8 cellular contexts compared by ENCODE assay signal in the genomic region with DNA sequence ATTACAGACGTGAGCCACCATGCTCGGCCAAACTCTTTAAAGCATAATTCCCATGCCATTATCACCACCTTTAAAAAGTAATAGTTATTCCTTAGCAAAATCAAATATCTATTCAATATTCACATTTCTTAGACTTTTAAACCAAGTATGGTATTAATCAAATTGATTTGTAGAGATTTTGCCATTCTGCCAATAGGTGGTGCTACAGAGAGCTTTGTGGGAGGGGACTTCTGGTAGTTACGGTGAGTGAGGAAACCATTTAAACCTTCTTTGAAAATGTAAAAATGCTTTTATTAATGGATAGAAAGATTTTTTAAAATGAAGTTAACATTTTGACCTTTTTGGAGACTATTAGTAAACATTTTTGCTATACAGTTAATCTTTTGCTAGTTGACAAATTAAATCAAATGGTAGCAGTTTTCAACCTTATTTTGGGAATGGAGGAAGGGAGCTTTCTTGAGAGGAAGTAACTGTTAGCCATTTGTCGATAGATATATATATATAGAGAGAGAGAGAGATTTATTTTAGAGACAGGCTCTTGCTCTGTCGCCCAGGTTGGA. TPM values are rescaled to one million over a fixed set of nuclear protein-coding genes. Genes with fewer than 3 reads are reported as not detected.
DNase-seq lines count a peak whose midpoint lies in the region; ATAC-seq, FAIRE-seq and TF ChIP-seq lines count a peak whose summit lies in the region.

No MANE protein-coding gene starts in this region.

- H3K27ac ChIP-seq in CD4-positive, alpha-beta T cell (ENCODE audit: low read depth, low read length) = no peak overlapping the region
- no peak overlapping the region for H3K27ac ChIP-seq in Karpas-422 (ENCODE audit: low read length)
- no peak overlapping the region for H3K27ac ChIP-seq in HepG2 (ENCODE audit: extremely low read length, insufficient read depth, low read length)

- H2AFZ ChIP-seq in Karpas-422 (ENCODE audit: low read length) (no peak overlapping the region), HepG2 (ENCODE audit: low read length) (no peak overlapping the region)

- peak; percentile 78 for ATAC-seq in CD4-positive, alpha-beta T cell (ENCODE audit: poor library complexity)
- ATAC-seq in GM18502 (IDR thresholded peaks at IDR 0.05; ENCODE audit: poor library complexity, unreplicated experiment) (peak; percentile 66), HepG2 (no peak), HG02840 (IDR thresholded peaks at IDR 0.05; ENCODE audit: low FRiP score, unreplicated experiment) (no peak)

- no peaks in the 10 kb centered on the region for H3K9me3 ChIP-seq in CD4-positive, alpha-beta T cell (ENCODE audit: control insufficient read depth, low read length)
- H3K9me3 ChIP-seq in Karpas-422 (ENCODE audit: low read length) = no peaks in the 10 kb centered on the region
- H3K9me3 ChIP-seq in adipocyte (ENCODE audit: control insufficient read depth, low read length) = no peaks in the 10 kb centered on the region
- H3K9me3 ChIP-seq in HepG2 (ENCODE audit: low read length) = no peaks in the 10 kb centered on the region

- peaks cover 84% of the 10 kb centered on the region for H3K36me3 Mint-ChIP-seq in CD4-positive, alpha-beta T cell (ENCODE audit: low read depth)

- no TSS peak for BruUV-seq in HepG2 (replicated peaks; lab: Mats Ljungman, UMichigan)

- POLR2A ChIA-PET in CD4-positive, alpha-beta T cell (lab: Charles Lee) = no interaction called here
- POLR2A ChIA-PET in HepG2 (lab: Yijun Ruan, JAX) = no interaction called here

- H3K4me1 Mint-ChIP-seq in CD4-positive, alpha-beta T cell (ENCODE audit: low read depth) = peaks cover 9% of the 10 kb centered on the region

- H3K4me2 ChIP-seq in Karpas-422 (ENCODE audit: low read depth, low read length, poor library complexity, severe bottlenecking) (no peak overlapping the region), HepG2 (ENCODE audit: low read depth, low read length) (no peak overlapping the region)

- CTCF ChIA-PET in CD4-positive, alpha-beta T cell (lab: Charles Lee) = interaction anchor here (0.7 to 2.0 kb wide), 9 partner anchors 8 to 75 kb away, joined by 3 to 14 read pairs (median 3); a partner anchor contains a TSS
- CTCF ChIA-PET in HepG2 (lab: Yijun Ruan, JAX; ENCODE audit: low intra/inter-chr PET ratio, low total read pairs) = interaction anchor here (0.7 kb wide), 1 partner anchor 123 kb away, joined by 3 read pairs; no protein-coding TSS in a partner anchor

- intact Hi-C loops in CD4-positive, alpha-beta T cell (cut with DNase I, micrococcal nuclease) = no loop called here
- intact Hi-C loops in HepG2 (cut with micrococcal nuclease; ENCODE audit: unreplicated experiment) = no loop called here

- no peak for TF ChIP-seq POLR2A in HepG2 (IDR thresholded peaks at IDR 0.05; ENCODE audit: insufficient read depth in 1 of 2, low read depth in 2 of 2, low read length in 2 of 2)

- FAIRE-seq in HepG2 (lab: Jason Lieb, UNC) = no peak

- WGBS in HepG2 (ENCODE audit: low lambda C conversion rate) = 94% methylated on average over 5 of the region's 5 CpGs

- H3K27me3 ChIP-seq in CD4-positive, alpha-beta T cell (ENCODE audit: control insufficient read depth, insufficient read depth, low read length) = no peaks in the 10 kb centered on the region
- no peaks in the 10 kb centered on the region for H3K27me3 ChIP-seq in Karpas-422 (ENCODE audit: low read length)
- no peaks in the 10 kb centered on the region for H3K27me3 ChIP-seq in adipocyte (replicated peaks; ENCODE audit: control insufficient read depth, insufficient read depth, low read length)
- H3K27me3 ChIP-seq in HepG2 (ENCODE audit: control insufficient read depth in 1 of 2, insufficient read depth in 2 of 2, low read length in 2 of 2) = no peaks in the 10 kb centered on the region

- no peaks in the 10 kb centered on the region for H3K27me3 Mint-ChIP-seq in CD4-positive, alpha-beta T cell

- H3K9me2 ChIP-seq in Karpas-422 (replicated peaks; ENCODE audit: insufficient read depth, low read length) = no peaks in the 10 kb centered on the region

- no peaks in the 10 kb centered on the region for H3K4me1 ChIP-seq in Karpas-422 (ENCODE audit: low read length)
- H3K4me1 ChIP-seq in adipocyte (ENCODE audit: control insufficient read depth, insufficient read depth, low read length) = peaks cover 5% of the 10 kb centered on the region
- no peaks in the 10 kb centered on the region for H3K4me1 ChIP-seq in HepG2 (ENCODE audit: insufficient read depth, low read length)

- no peak overlapping the region for H3K4me3 Mint-ChIP-seq in CD4-positive, alpha-beta T cell

- H4K20me1 ChIP-seq in Karpas-422 (ENCODE audit: insufficient read depth, low read depth, low read length) (no peaks in the 10 kb centered on the region), HepG2 (ENCODE audit: insufficient read depth, low read length) (no peaks in the 10 kb centered on the region; the same call in 1 of the 2 replicates)

- peak in 1 of 10 experiments; percentile 9 for DNase-seq in CD4-positive, alpha-beta T cell
- DNase-seq in Karpas-422 = peak; percentile 83
- DNase-seq in adipocyte (ENCODE audit: low read depth) = peak; percentile 43
- peak; percentile 30 for DNase-seq in HepG2 (ENCODE audit: low spot score)
- no peak for DNase-seq in SW 1271 (lab: John Stamatoyannopoulos, UW)
- no peak for DNase-seq in nucleus accumbens (lab: John Stamatoyannopoulos, UW)

- TF ChIP-seq EP300 in HepG2 (IDR thresholded peaks at IDR 0.05; ENCODE audit: low read depth in 2 of 2, low read length in 2 of 2) (no peak), HepG2 (CRISPR knock-in tag; IDR thresholded peaks at IDR 0.05; ENCODE audit: borderline replicate concordance) (no peak)

- H3K36me3 ChIP-seq in Karpas-422 (ENCODE audit: insufficient read depth, low read length) = peaks cover 59% of the 10 kb centered on the region
- peaks cover 73% of the 10 kb centered on the region for H3K36me3 ChIP-seq in adipocyte (ENCODE audit: control insufficient read depth, insufficient read depth, low read length, severe bottlenecking)
- peaks cover 7 to 47% of the 10 kb centered on the region in 2 experiments; a peak in 4 of 5 replicates for H3K36me3 ChIP-seq in HepG2 (replicated peaks in 1 of 2; ENCODE audit: control insufficient read depth in 1 of 2, insufficient read depth in 2 of 2, low read length in 2 of 2)

- H3K9ac ChIP-seq in Karpas-422 (ENCODE audit: low read length) (no peak overlapping the region), adipocyte (ENCODE audit: low read length) (no peak overlapping the region), HepG2 (ENCODE audit: insufficient read depth, low read depth, low read length) (no peak overlapping the region)

- H3K27ac Mint-ChIP-seq in CD4-positive, alpha-beta T cell = no peak overlapping the region

- H3K4me3 ChIP-seq in Karpas-422 (ENCODE audit: low read length) (no peak overlapping the region), adipocyte (ENCODE audit: low read length) (no peak overlapping the region), HepG2 (replicated peaks in 1 of 3; ENCODE audit: insufficient read depth in 1 of 3, low read depth in 2 of 3, low read length in 3 of 3) (no peak overlapping the region)

- H3K79me2 ChIP-seq in Karpas-422 (ENCODE audit: low read length) (peaks cover 35% of the 10 kb centered on the region), HepG2 (ENCODE audit: insufficient read depth, low read length) (no peaks in the 10 kb centered on the region)

- TF ChIP-seq CTCF in CD4-positive, alpha-beta T cell (IDR thresholded peaks at IDR 0.05) = peak; percentile 69
- TF ChIP-seq CTCF in HepG2 (CRISPR knock-in tag; IDR thresholded peaks at IDR 0.05) = 0 out of 2 replicates have a peak, but pooled peaks have one; percentile 18

- in situ Hi-C loops in HepG2 (cut with HindIII; ENCODE audit: extremely low pct_ligation_motif_present, low pct_unique_long_range_greater_than_20kb) = no loop called here

- TF ChIP-seq RAD21 in HepG2 (CRISPR knock-in tag; IDR thresholded peaks at IDR 0.05) = no peak

- H3K9me3 Mint-ChIP-seq in CD4-positive, alpha-beta T cell = no peaks in the 10 kb centered on the region

RNA-seq across cellular contexts. Expression of a gene that starts 19.3 kb away (rescaled TPM):
- 10 to 100 TPM; 18.9 to 19.0 TPM for total RNA-seq in CD4-positive, alpha-beta T cell
- 68.3 and 79.8 TPM in 2 replicates for total RNA-seq in Karpas-422 (2014; rRNA removed; shearing (Covaris generic); ENCODE audit: low replicate concordance)
- 122 and 130 TPM in 2 replicates for total RNA-seq in HepG2 (2016; rRNA removed; fragmentation: Illumina TruSeq; extraction: Trizol)
- total RNA-seq in HepG2 (2016; cell fraction: cytosol; rRNA removed; fragmentation: Illumina TruSeq; extraction: Trizol; ENCODE audit: low read depth) = 16.6 and 19.1 TPM in 2 replicates
- 120 and 124 TPM in 2 replicates for total RNA-seq in HepG2 (2016; cell fraction: insoluble cytoplasmic fraction; rRNA removed; fragmentation: Illumina TruSeq; extraction: Trizol)
- total RNA-seq in HepG2 (2016; cell fraction: membrane; rRNA removed; fragmentation: Illumina TruSeq; extraction: Trizol) = 40.8 and 44.8 TPM in 2 replicates
- total RNA-seq in HepG2 (2016; cell fraction: nucleus; rRNA removed; fragmentation: Illumina TruSeq; extraction: Trizol) = 73.1 and 86.9 TPM in 2 replicates
- polyA plus RNA-seq in HepG2 (2011; rRNA removed) = 26.2 and 28.6 TPM in 2 replicates
- polyA plus RNA-seq in HepG2 (2011; cell fraction: cytosol; rRNA removed) = 14.1 and 21.4 TPM in 2 replicates
- 11.0 and 12.0 TPM in 2 replicates for polyA plus RNA-seq in HepG2 (2011; cell fraction: nucleus; rRNA removed)
- 71.9 and 104 TPM in 2 replicates for polyA plus RNA-seq in HepG2 (2012)
- polyA plus RNA-seq in HepG2 (2016; cell fraction: cytosol; fragmentation: Illumina TruSeq; extraction: Trizol; ENCODE audit: low read depth) = 7.5 and 8.6 TPM in 2 replicates
- 97.9 and 98.9 TPM in 2 replicates for polyA plus RNA-seq in HepG2 (2016; cell fraction: insoluble cytoplasmic fraction; fragmentation: Illumina TruSeq; extraction: Trizol; ENCODE audit: low read depth)
- 17.7 and 22.8 TPM in 2 replicates for polyA plus RNA-seq in HepG2 (2016; cell fraction: membrane; fragmentation: Illumina TruSeq; extraction: Trizol; ENCODE audit: low read depth)
- polyA plus RNA-seq in HepG2 (2016; cell fraction: nucleus; fragmentation: Illumina TruSeq; extraction: Trizol; ENCODE audit: insufficient read depth, low read depth) = 65.0 and 69.9 TPM in 2 replicates
- polyA minus RNA-seq in HepG2 (2011; rRNA and poly(A)+ RNA removed; ENCODE audit: low replicate concordance) = 29.3 and 35.1 TPM in 2 replicates
- polyA minus RNA-seq in HepG2 (2011; cell fraction: cytosol; rRNA and poly(A)+ RNA removed) = 32.2 and 35.2 TPM in 2 replicates
- polyA minus RNA-seq in HepG2 (2011; cell fraction: nucleus; rRNA and poly(A)+ RNA removed) = 28.1 and 35.4 TPM in 2 replicates

RNA-seq across cellular contexts. Expression of a gene that starts 23.6 kb away (rescaled TPM):
- total RNA-seq in CD4-positive, alpha-beta T cell = 1 to 10 TPM; 1.1 to 2.5 TPM
- 65.3 and 69.1 TPM in 2 replicates for total RNA-seq in Karpas-422 (2014; rRNA removed; shearing (Covaris generic); ENCODE audit: low replicate concordance)
- total RNA-seq in HepG2 (2016; rRNA removed; fragmentation: Illumina TruSeq; extraction: Trizol) = 43.9 and 68.2 TPM in 2 replicates
- total RNA-seq in HepG2 (2016; cell fraction: cytosol; rRNA removed; fragmentation: Illumina TruSeq; extraction: Trizol; ENCODE audit: low read depth) = 3.0 and 3.8 TPM in 2 replicates
- total RNA-seq in HepG2 (2016; cell fraction: insoluble cytoplasmic fraction; rRNA removed; fragmentation: Illumina TruSeq; extraction: Trizol) = 47.2 and 72.9 TPM in 2 replicates
- total RNA-seq in HepG2 (2016; cell fraction: membrane; rRNA removed; fragmentation: Illumina TruSeq; extraction: Trizol) = 9.4 and 9.7 TPM in 2 replicates
- 18.9 and 25.7 TPM in 2 replicates for total RNA-seq in HepG2 (2016; cell fraction: nucleus; rRNA removed; fragmentation: Illumina TruSeq; extraction: Trizol)
- polyA plus RNA-seq in HepG2 (2011; rRNA removed) = 33.6 and 35.2 TPM in 2 replicates
- polyA plus RNA-seq in HepG2 (2011; cell fraction: cytosol; rRNA removed) = 31.2 and 36.5 TPM in 2 replicates
- 18.6 and 24.9 TPM in 2 replicates for polyA plus RNA-seq in HepG2 (2011; cell fraction: nucleus; rRNA removed)
- 30.1 and 35.4 TPM in 2 replicates for polyA plus RNA-seq in HepG2 (2012)
- 2.6 and 2.8 TPM in 2 replicates for polyA plus RNA-seq in HepG2 (2016; cell fraction: cytosol; fragmentation: Illumina TruSeq; extraction: Trizol; ENCODE audit: low read depth)
- 54.0 and 55.4 TPM in 2 replicates for polyA plus RNA-seq in HepG2 (2016; cell fraction: insoluble cytoplasmic fraction; fragmentation: Illumina TruSeq; extraction: Trizol; ENCODE audit: low read depth)
- polyA plus RNA-seq in HepG2 (2016; cell fraction: membrane; fragmentation: Illumina TruSeq; extraction: Trizol; ENCODE audit: low read depth) = 5.5 and 6.0 TPM in 2 replicates
- 25.9 and 26.4 TPM in 2 replicates for polyA plus RNA-seq in HepG2 (2016; cell fraction: nucleus; fragmentation: Illumina TruSeq; extraction: Trizol; ENCODE audit: insufficient read depth, low read depth)
- 46.2 and 61.6 TPM in 2 replicates for polyA minus RNA-seq in HepG2 (2011; rRNA and poly(A)+ RNA removed; ENCODE audit: low replicate concordance)
- polyA minus RNA-seq in HepG2 (2011; cell fraction: cytosol; rRNA and poly(A)+ RNA removed) = 18.2 and 19.6 TPM in 2 replicates
- polyA minus RNA-seq in HepG2 (2011; cell fraction: nucleus; rRNA and poly(A)+ RNA removed) = 27.4 and 37.3 TPM in 2 replicates

Comparison
In these comparisons a context has a peak if more than half of its experiments do, and no peak if none do; other contexts are left out.
1. ATAC-seq: peak in CD4-positive, alpha-beta T cell (single experiment) and GM18502 (single experiment); none in HepG2 (single experiment) and HG02840 (single experiment).
2. DNase-seq: peak in Karpas-422 (single experiment), adipocyte (single experiment) and HepG2 (single experiment); none in SW 1271 (0 of 2) and nucleus accumbens (0 of 56).